In the genomic region with DNA sequence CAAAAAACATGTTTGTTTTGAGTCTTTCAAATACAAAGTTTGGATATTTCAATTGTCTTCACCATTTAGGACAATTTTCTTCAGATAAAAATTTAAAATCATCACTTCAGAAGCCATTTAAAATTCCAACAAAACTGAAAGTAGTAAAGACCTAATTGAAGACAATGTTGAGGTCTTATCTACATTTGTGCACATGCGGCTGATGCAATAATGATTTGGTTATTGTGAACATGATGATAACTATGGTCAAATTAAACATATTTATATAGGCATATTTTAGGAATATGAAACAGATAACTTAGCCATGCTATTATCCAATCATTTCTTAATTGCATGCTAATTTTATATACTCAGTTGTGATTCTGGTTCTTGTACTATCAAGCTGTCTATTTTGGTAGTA, we compare ENCODE assay signal across 1 cellular context.
TF ChIP-seq lines count a peak whose summit lies in the region.

No MANE protein-coding gene starts in this region.

TF ChIP-seq in K562, 482 proteins besides CTCF, POLR2A, EP300 and RAD21 (continued from another document):
- TF ChIP-seq, protein P1, sequence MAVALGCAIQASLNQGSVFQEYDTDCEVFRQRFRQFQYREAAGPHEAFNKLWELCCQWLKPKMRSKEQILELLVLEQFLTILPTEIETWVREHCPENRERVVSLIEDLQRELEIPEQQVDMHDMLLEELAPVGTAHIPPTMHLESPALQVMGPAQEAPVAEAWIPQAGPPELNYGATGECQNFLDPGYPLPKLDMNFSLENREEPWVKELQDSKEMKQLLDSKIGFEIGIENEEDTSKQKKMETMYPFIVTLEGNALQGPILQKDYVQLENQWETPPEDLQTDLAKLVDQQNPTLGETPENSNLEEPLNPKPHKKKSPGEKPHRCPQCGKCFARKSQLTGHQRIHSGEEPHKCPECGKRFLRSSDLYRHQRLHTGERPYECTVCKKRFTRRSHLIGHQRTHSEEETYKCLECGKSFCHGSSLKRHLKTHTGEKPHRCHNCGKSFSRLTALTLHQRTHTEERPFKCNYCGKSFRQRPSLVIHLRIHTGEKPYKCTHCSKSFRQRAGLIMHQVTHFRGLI (CRISPR knock-in tag; IDR thresholded peaks at IDR 0.05), result no peak
- TF ChIP-seq OTX1 (CRISPR knock-in tag; IDR thresholded peaks at IDR 0.05) (no peak), ZNF318 (IDR thresholded peaks at IDR 0.05; ENCODE audit: borderline replicate concordance in 1 of 2, low read depth in 1 of 2) (no peak), SMARCC2 (IDR thresholded peaks at IDR 0.05; ENCODE audit: low read depth) (no peak), TEAD2 (tag; IDR thresholded peaks at IDR 0.05) (no peak), PREB (CRISPR knock-in tag; IDR thresholded peaks at IDR 0.05) (no peak), SIN3B (IDR thresholded peaks at IDR 0.05; ENCODE audit: low read depth) (no peak), ZSCAN32 (CRISPR knock-in tag; IDR thresholded peaks at IDR 0.05) (peak; percentile 63; the same call in 1 of the 2 replicates), SMARCA5 (IDR thresholded peaks at IDR 0.05) (no peak)
- TF ChIP-seq, protein P2, sequence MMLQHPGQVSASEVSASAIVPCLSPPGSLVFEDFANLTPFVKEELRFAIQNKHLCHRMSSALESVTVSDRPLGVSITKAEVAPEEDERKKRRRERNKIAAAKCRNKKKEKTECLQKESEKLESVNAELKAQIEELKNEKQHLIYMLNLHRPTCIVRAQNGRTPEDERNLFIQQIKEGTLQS (IDR thresholded peaks at IDR 0.05), result peak; percentile 58
- TF ChIP-seq, protein P2 (CRISPR knock-in tag; conservative IDR thresholded peaks at IDR 0.05), result no peak
- TF ChIP-seq, protein P3, sequence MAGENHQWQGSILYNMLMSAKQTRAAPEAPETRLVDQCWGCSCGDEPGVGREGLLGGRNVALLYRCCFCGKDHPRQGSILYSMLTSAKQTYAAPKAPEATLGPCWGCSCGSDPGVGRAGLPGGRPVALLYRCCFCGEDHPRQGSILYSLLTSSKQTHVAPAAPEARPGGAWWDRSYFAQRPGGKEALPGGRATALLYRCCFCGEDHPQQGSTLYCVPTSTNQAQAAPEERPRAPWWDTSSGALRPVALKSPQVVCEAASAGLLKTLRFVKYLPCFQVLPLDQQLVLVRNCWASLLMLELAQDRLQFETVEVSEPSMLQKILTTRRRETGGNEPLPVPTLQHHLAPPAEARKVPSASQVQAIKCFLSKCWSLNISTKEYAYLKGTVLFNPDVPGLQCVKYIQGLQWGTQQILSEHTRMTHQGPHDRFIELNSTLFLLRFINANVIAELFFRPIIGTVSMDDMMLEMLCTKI (IDR thresholded peaks at IDR 0.05; ENCODE audit: partially characterized antibody), result no peak
TF ChIP-seq in K562: peak in this region for 5.
